In genomic region chr7:2151801-2152612, GRCh38 we compare ENCODE assay signal across 21 cellular contexts.
A peak's percentile ranks its signal among the peaks of the same experiment; 100 is the strongest.
DNase-seq lines count a peak whose midpoint lies in the region.
"Had no signal": no experiment of that assay in that cellular context is flagged by ENCODE, and none has a peak within 500 bp of the region (broad histone marks: within the 10 kb centered on the region; RNA-seq: fewer than 3 reads in every experiment).

No MANE protein-coding gene starts in this region.

- intact Hi-C loops in posterior vena cava (cut with DNase I): no loop called here

- peak in 2 of 3 experiments; percentile 32 to 56 for DNase-seq in NCI-H1417 (lab: John Stamatoyannopoulos, UW)
- DNase-seq in NCI-H1417 treated with DMSO at 0.1 percent for 48 hours (lab: John Stamatoyannopoulos, UW): no peak
- peak; percentile 59 for DNase-seq in ELF-1 (ENCODE audit: low read depth, low spot score)
- peak in 1 of 61 donors; percentile 59 for DNase-seq in caudate nucleus (lab: John Stamatoyannopoulos, UW)
- peak; percentile 50 for DNase-seq in posterior vena cava (ENCODE audit: low spot score)
- DNase-seq in NCI-H774 (lab: John Stamatoyannopoulos, UW): no peak
- DNase-seq in DMS153 (lab: John Stamatoyannopoulos, UW): no peak
- no peak for DNase-seq in T-helper 2 cell
- DNase-seq: activated CD4-positive, alpha-beta T cell treated with anti-CD3 and anti-CD28 coated beads, Interleukin-2, amount 50 U/mL, for 48 hours; activated CD8-positive, alpha-beta memory T cell treated with anti-CD3 and anti-CD28 coated beads, Interleukin-2, amount 50 U/mL, for 48 hours; CD8-positive, alpha-beta T cell; colonic mucosa; DMS79; left colon; naive thymus-derived CD8-positive, alpha-beta T cell; NCI-H2029 treated with DMSO at 0.1 percent for 48 hours; RPMI8226; T-helper 9 cell; testis had no signal

- H3K27ac ChIP-seq in caudate nucleus (ENCODE audit: low read depth, low read length): peak overlapping the region; percentile 85
- H3K27ac ChIP-seq: 22Rv1, colonic mucosa, pancreas, testis had no signal

Comparison
In these comparisons a context has a peak if more than half of its experiments do, and no peak if none do; other contexts are left out.
1. DNase-seq: peak in NCI-H1417 (2 of 3), ELF-1 (single experiment) and posterior vena cava (single experiment); none in NCI-H1417 treated with DMSO at 0.1 percent for 48 hours (single experiment), NCI-H774 (single experiment), DMS153 (single experiment) and T-helper 2 cell (0 of 5).